Comparison of ENCODE assay signal across 10 cellular contexts in the genomic region with DNA sequence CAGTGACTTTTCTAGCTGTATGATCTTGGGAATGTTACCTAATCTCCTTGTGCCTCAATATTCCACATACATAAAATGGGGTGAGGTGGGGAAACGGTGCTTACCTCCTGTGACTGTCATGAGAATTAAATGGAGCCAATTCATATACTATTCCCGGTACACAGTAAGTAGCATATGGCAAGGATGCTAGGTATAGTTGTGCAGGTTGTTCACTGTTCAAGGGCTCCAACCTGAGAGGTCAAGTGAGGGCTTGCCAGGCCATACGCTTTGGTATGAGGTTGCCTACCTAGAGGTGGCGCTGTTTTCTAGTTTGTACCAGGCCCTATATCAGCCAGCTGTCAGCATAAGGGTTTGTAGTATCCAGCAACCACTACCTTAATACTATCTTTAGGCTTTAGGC. TPM values are rescaled to one million over a fixed set of nuclear protein-coding genes. Genes with fewer than 3 reads are reported as not detected.
DNase-seq lines count a peak whose midpoint lies in the region; ATAC-seq and TF ChIP-seq lines count a peak whose summit lies in the region.
"Had no signal": no experiment of that assay in that cellular context is flagged by ENCODE, and none has a peak within 500 bp of the region (broad histone marks: within the 10 kb centered on the region; RNA-seq: fewer than 3 reads in every experiment).

No MANE protein-coding gene starts in this region.

- no peaks in the 10 kb centered on the region for H3K9me3 Mint-ChIP-seq in CD4-positive, CD25-positive, alpha-beta regulatory T cell
- H3K9me3 Mint-ChIP-seq: activated naive CD8-positive, alpha-beta T cell treated with anti-CD3 and anti-CD28 coated beads, Interleukin-2, amount 10 ng/mL, durations not matched to agents 7 days and 5 days had no signal

- peak overlapping the region; percentile 7 to 62 (median 32) for H3K27ac Mint-ChIP-seq in CD4-positive, CD25-positive, alpha-beta regulatory T cell
- H3K27ac Mint-ChIP-seq: activated naive CD8-positive, alpha-beta T cell treated with anti-CD3 and anti-CD28 coated beads, Interleukin-2, amount 10 ng/mL, durations not matched to agents 7 days and 5 days had no signal

- H3K4me1 ChIP-seq in CD4-positive, CD25-positive, alpha-beta regulatory T cell (ENCODE audit: control insufficient read depth, insufficient read depth, low read length, poor library complexity, severe bottlenecking): peaks cover 62% of the 10 kb centered on the region

- no peak for ATAC-seq in CD4-positive, CD25-positive, alpha-beta regulatory T cell (ENCODE audit: low read depth in 2 of 2)
- ATAC-seq in left colon (peak; percentile 51), HG02610 (IDR thresholded peaks at IDR 0.05; ENCODE audit: unreplicated experiment) (no peak), GM19035 (IDR thresholded peaks at IDR 0.05; ENCODE audit: unreplicated experiment) (no peak)

- peak in 1 of 3 donors; percentile 74 for DNase-seq in CD4-positive, CD25-positive, alpha-beta regulatory T cell
- DNase-seq in HEK293T (ENCODE audit: extremely low spot score) (peak; percentile 39), WERI-Rb-1 (peak; percentile 26), left colon (no peak), AG20443 (ENCODE audit: low spot score) (no peak), hypothalamus (lab: John Stamatoyannopoulos, UW) (no peak)
- DNase-seq: activated naive CD8-positive, alpha-beta T cell treated with anti-CD3 and anti-CD28 coated beads, Interleukin-2, amount 10 ng/mL, durations not matched to agents 7 days and 5 days; NCI-H2029 treated with DMSO at 0.1 percent for 48 hours had no signal

- no peaks in the 10 kb centered on the region for H3K9me3 ChIP-seq in CD4-positive, CD25-positive, alpha-beta regulatory T cell (ENCODE audit: control insufficient read depth in 2 of 2, low read length in 2 of 2)
- no peaks in the 10 kb centered on the region for H3K9me3 ChIP-seq in WERI-Rb-1 (ENCODE audit: severe bottlenecking)

- no peaks in the 10 kb centered on the region for H3K27me3 ChIP-seq in CD4-positive, CD25-positive, alpha-beta regulatory T cell (ENCODE audit: control insufficient read depth, insufficient read depth, low read length)
- no peaks in the 10 kb centered on the region for H3K27me3 ChIP-seq in WERI-Rb-1 (ENCODE audit: insufficient read depth, low read depth, severe bottlenecking)

- TF ChIP-seq CTCF in WERI-Rb-1 (IDR thresholded peaks at IDR 0.05; ENCODE audit: low read depth, low read length): peak; percentile 60

- H3K36me3 ChIP-seq in CD4-positive, CD25-positive, alpha-beta regulatory T cell (ENCODE audit: control insufficient read depth, insufficient read depth, low read length): no peaks in the 10 kb centered on the region
- no peaks in the 10 kb centered on the region for H3K36me3 ChIP-seq in WERI-Rb-1

- H3K27me3 Mint-ChIP-seq in CD4-positive, CD25-positive, alpha-beta regulatory T cell: no peaks in the 10 kb centered on the region
- H3K27me3 Mint-ChIP-seq: activated naive CD8-positive, alpha-beta T cell treated with anti-CD3 and anti-CD28 coated beads, Interleukin-2, amount 10 ng/mL, durations not matched to agents 7 days and 5 days had no signal

- H3K4me3 ChIP-seq in CD4-positive, CD25-positive, alpha-beta regulatory T cell (ENCODE audit: low read depth, low read length): no peak overlapping the region
- no peak overlapping the region for H3K4me3 ChIP-seq in WERI-Rb-1 (ENCODE audit: low read depth, low read length)

- H3K36me3 Mint-ChIP-seq in CD4-positive, CD25-positive, alpha-beta regulatory T cell: no peaks in the 10 kb centered on the region

- H3K4me1 Mint-ChIP-seq in CD4-positive, CD25-positive, alpha-beta regulatory T cell: peaks cover 42 to 87% (median 64%) of the 10 kb centered on the region in 4 donors

- H3K4me3 Mint-ChIP-seq in CD4-positive, CD25-positive, alpha-beta regulatory T cell: peak overlapping the region in 2 of 4 donors; percentile 0 to 74
- H3K4me3 Mint-ChIP-seq: activated naive CD8-positive, alpha-beta T cell treated with anti-CD3 and anti-CD28 coated beads, Interleukin-2, amount 10 ng/mL, durations not matched to agents 7 days and 5 days had no signal

- CTCF ChIA-PET in HEK293T (lab: Yijun Ruan, JAX): interaction anchor here (0.6 to 1.0 kb wide), 7 partner anchors 13 to 42 kb away, joined by 3 to 5 read pairs (median 3); no protein-coding TSS in a partner anchor

- intact Hi-C loops in left colon (cut with DNase I, micrococcal nuclease): no loop called here

- no peak overlapping the region for H3K27ac ChIP-seq in CD4-positive, CD25-positive, alpha-beta regulatory T cell (ENCODE audit: insufficient read depth, low read length, poor library complexity, severe bottlenecking)
- H3K27ac ChIP-seq in WERI-Rb-1: no peak overlapping the region

- POLR2A ChIA-PET in HEK293T (lab: Yijun Ruan, JAX): no interaction called here

TF ChIP-seq in HEK293T, 16 proteins besides CTCF, POLR2A, EP300 and RAD21:
- TF ChIP-seq, protein P1, sequence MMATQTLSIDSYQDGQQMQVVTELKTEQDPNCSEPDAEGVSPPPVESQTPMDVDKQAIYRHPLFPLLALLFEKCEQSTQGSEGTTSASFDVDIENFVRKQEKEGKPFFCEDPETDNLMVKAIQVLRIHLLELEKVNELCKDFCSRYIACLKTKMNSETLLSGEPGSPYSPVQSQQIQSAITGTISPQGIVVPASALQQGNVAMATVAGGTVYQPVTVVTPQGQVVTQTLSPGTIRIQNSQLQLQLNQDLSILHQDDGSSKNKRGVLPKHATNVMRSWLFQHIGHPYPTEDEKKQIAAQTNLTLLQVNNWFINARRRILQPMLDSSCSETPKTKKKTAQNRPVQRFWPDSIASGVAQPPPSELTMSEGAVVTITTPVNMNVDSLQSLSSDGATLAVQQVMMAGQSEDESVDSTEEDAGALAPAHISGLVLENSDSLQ (IDR thresholded peaks at IDR 0.05): peak; percentile 30; the same call in 1 of the 2 replicates
- TF ChIP-seq SUZ12 (IDR thresholded peaks at IDR 0.05): no peak

RNA-seq across cellular contexts. Expression of gene BATF, which starts 3.6 kb away (rescaled TPM):
- total RNA-seq in CD4-positive, CD25-positive, alpha-beta regulatory T cell: 50.7 TPM
- 100 to 1,000 TPM in 3 of 4 donors, 10 to 100 TPM in 1; 86.8 to 119 (median 109) TPM for polyA plus RNA-seq in CD4-positive, CD25-positive, alpha-beta regulatory T cell
- total RNA-seq in left colon: 1 to 10 TPM in 1 of 2 donors, under 1 TPM in 1; 0.67 to 1.3 TPM

RNA-seq across cellular contexts. Expression of gene FLVCR2, which starts 59.8 kb away (rescaled TPM):
- total RNA-seq in CD4-positive, CD25-positive, alpha-beta regulatory T cell: 5.4 TPM
- 1 to 10 TPM; 4.4 to 7.7 (median 6.0) TPM for polyA plus RNA-seq in CD4-positive, CD25-positive, alpha-beta regulatory T cell
- total RNA-seq in left colon: 10 to 100 TPM; 19.8 to 42.1 TPM

Comparison
In these comparisons a context has a peak if more than half of its experiments do, and no peak if none do; other contexts are left out.
1. DNase-seq: peak in HEK293T (single experiment) and WERI-Rb-1 (single experiment); none in left colon (0 of 2), AG20443 (single experiment) and hypothalamus (0 of 51).
2. RNA of gene BATF, which starts 3.6 kb away (total RNA-seq): 50.7 TPM in CD4-positive, CD25-positive, alpha-beta regulatory T cell (single experiment); 0.67 to 1.3 TPM in left colon; every median in the first group is over 10 times any median in the second.